In the genomic region with DNA sequence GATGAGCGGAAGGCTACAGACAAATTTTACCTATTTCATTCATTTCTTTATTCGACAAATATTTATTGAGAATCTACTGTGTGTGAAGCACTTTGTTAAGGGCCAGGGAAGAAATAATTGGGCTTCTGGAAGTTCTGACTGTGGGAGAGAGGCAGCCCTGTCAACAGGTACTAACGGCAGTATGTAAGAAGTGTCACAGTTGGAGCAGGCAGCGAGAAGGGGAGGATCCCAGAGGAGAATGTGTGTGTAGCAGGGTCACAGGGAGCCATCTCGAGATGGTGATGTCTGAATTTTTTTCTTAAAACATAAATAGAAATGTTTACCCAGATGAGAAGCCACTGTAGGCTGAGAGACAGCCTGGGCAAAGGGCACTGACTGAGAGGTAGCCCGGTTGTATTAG, we compare ENCODE assay signal across 26 cellular contexts.
DNase-seq lines count a peak whose midpoint lies in the region; ATAC-seq and TF ChIP-seq lines count a peak whose summit lies in the region.
"Had no signal": no experiment of that assay in that cellular context is flagged by ENCODE, and none has a peak within 500 bp of the region (broad histone marks: within the 10 kb centered on the region; RNA-seq: fewer than 3 reads in every experiment).

No MANE protein-coding gene starts in this region.

- H4K8ac ChIP-seq in neuronal stem cell (ENCODE audit: low read depth, low read length) = no peak overlapping the region

- TF ChIP-seq CTCF in HEK293 (tag by site-specific recombination; IDR thresholded peaks at IDR 0.05) (no peak), heart left ventricle (IDR thresholded peaks at IDR 0.05) (no peak), nephron (IDR thresholded peaks at IDR 0.05; ENCODE audit: unreplicated experiment in 3 of 3) (no peak)

- H3K4me3 ChIP-seq in HEK293 (ENCODE audit: low read depth, low read length) (no peak overlapping the region), heart left ventricle (no peak overlapping the region), neuronal stem cell (ENCODE audit: low read length in 2 of 2) (no peak overlapping the region)
- H3K4me3 ChIP-seq: SJSA1, tibial nerve had no signal

- peak overlapping the region; percentile 79 to 89 (median 86) for H3K27ac Mint-ChIP-seq in nephron
- H3K27ac Mint-ChIP-seq: HFFc6, IgD-negative memory B cell had no signal

- intact Hi-C loops in heart left ventricle (cut with DNase I) = loop anchor here in 2 of 10 donors (5.0 to 10.0 kb wide), 2 partner anchors 119 to 324 kb away; no protein-coding TSS in a partner anchor

- no peak overlapping the region for H2BK12ac ChIP-seq in neuronal stem cell (ENCODE audit: low read length)

- no peak overlapping the region for H2BK5ac ChIP-seq in neuronal stem cell (ENCODE audit: low read length)

- peaks cover 4% of the 10 kb centered on the region for H3K9me3 Mint-ChIP-seq in nephron
- H3K9me3 Mint-ChIP-seq: IgD-negative memory B cell had no signal

- 54 to 67% (median 59%) methylated on average over 6 of the region's 6 CpGs for WGBS in heart left ventricle, 4 donors
- WGBS in neuronal stem cell (ENCODE audit: extremely low coverage in 2 of 2, insufficient read length in 2 of 2, insufficient replicate concordance in 1 of 2), 2 donors = no CpG with 5 or more reads among the region's 6 CpGs

- H3K4me1 ChIP-seq in HEK293 (ENCODE audit: control insufficient read depth, insufficient read depth, low read length) (no peaks in the 10 kb centered on the region), heart left ventricle (peaks cover 0 to 53% (median 21%) of the 10 kb centered on the region in 12 donors), neuronal stem cell (ENCODE audit: control insufficient read depth in 2 of 2, insufficient read depth in 1 of 2, low read depth in 1 of 2, low read length in 2 of 2) (peaks cover 0 to 10% of the 10 kb centered on the region in 2 donors)
- H3K4me1 ChIP-seq: foreskin keratinocyte, SJSA1 had no signal

- H3K23ac ChIP-seq in neuronal stem cell (ENCODE audit: low read depth, low read length, poor library complexity) = no peak overlapping the region

- DNase-seq in heart left ventricle (peak in 1 of 5 donors; percentile 23), neuronal stem cell (ENCODE audit: low spot score) (no peak), SIG-M5 (lab: John Stamatoyannopoulos, UW) (no peak), GDM1 (lab: John Stamatoyannopoulos, UW) (no peak), amygdala (lab: John Stamatoyannopoulos, UW) (no peak)
- DNase-seq: activated gamma-delta T cell; aorta; CD8-positive, alpha-beta memory T cell; DMS79 treated with DMSO at 0.1 percent for 48 hours; effector CD4-positive, alpha-beta T cell; erythroblast; foreskin keratinocyte; HFFc6; mesendoderm; naive thymus-derived CD8-positive, alpha-beta T cell; NCI-H774; posterior cingulate gyrus; stimulated activated CD4-positive, alpha-beta T cell treated with anti-CD3 and anti-CD28 coated beads, Interleukin-2, amount 100 ng/mL, for 24 hours; stimulated activated naive CD4-positive, alpha-beta T cell treated with Interleukin-2 at 50 U/mL for 16 hours had no signal

- peaks cover 5% of the 10 kb centered on the region for H3K36me3 Mint-ChIP-seq in nephron (ENCODE audit: low read depth)
- H3K36me3 Mint-ChIP-seq: IgD-negative memory B cell had no signal

- H3K4ac ChIP-seq in neuronal stem cell (ENCODE audit: low read length) = no peak overlapping the region

- POLR2A ChIA-PET in HEK293 (lab: Yijun Ruan, JAX) = no interaction called here

- H3K27ac ChIP-seq in HEK293 (ENCODE audit: extremely low read depth, low read depth, low read length) (no peak overlapping the region), heart left ventricle (peak overlapping the region in 9 of 12 donors; percentile 1 to 55 (median 47)), neuronal stem cell (replicated peaks; ENCODE audit: low read length) (no peak overlapping the region)
- H3K27ac ChIP-seq: foreskin keratinocyte, HL-60, SJSA1, tibial nerve had no signal

- H3K36me3 ChIP-seq in HEK293 (ENCODE audit: control insufficient read depth in 2 of 2, insufficient read depth in 1 of 2, low read length in 2 of 2) (no peaks in the 10 kb centered on the region), heart left ventricle (no peaks in the 10 kb centered on the region), neuronal stem cell (replicated peaks in 1 of 2; ENCODE audit: control insufficient read depth in 2 of 2, insufficient read depth in 2 of 2, low read length in 2 of 2) (no peaks in the 10 kb centered on the region)
- H3K36me3 ChIP-seq: SJSA1, tibial nerve had no signal

- H3K14ac ChIP-seq in neuronal stem cell (ENCODE audit: low read length) = no peak overlapping the region

- no peak overlapping the region for H2BK120ac ChIP-seq in neuronal stem cell (ENCODE audit: low read depth, low read length)

- peaks cover 59% of the 10 kb centered on the region for H3K4me1 Mint-ChIP-seq in nephron

- no peak for TF ChIP-seq POLR2A in heart left ventricle (IDR thresholded peaks at IDR 0.05)

- H3K27me3 ChIP-seq in heart left ventricle (no peaks in the 10 kb centered on the region), neuronal stem cell (ENCODE audit: control insufficient read depth in 3 of 3, insufficient read depth in 3 of 3, low read depth in 1 of 3, low read length in 3 of 3) (no peaks in the 10 kb centered on the region)
- H3K27me3 ChIP-seq: foreskin keratinocyte, SJSA1, tibial nerve had no signal

- no peak overlapping the region for H2AK5ac ChIP-seq in neuronal stem cell (ENCODE audit: low read depth, low read length)

- H3K9ac ChIP-seq in neuronal stem cell (ENCODE audit: low read depth, low read length, poor library complexity) = no peak overlapping the region

- no peak overlapping the region for H3K4me2 ChIP-seq in neuronal stem cell (ENCODE audit: insufficient read depth, low read length, poor library complexity, severe bottlenecking)

- H3K79me1 ChIP-seq in neuronal stem cell (ENCODE audit: low read depth, low read length) = no peaks in the 10 kb centered on the region

- H2AFZ ChIP-seq in neuronal stem cell (ENCODE audit: low read length) = no peak overlapping the region

- ATAC-seq in GM18498 (IDR thresholded peaks at IDR 0.05; ENCODE audit: unreplicated experiment) = peak; percentile 22
- ATAC-seq in heart left ventricle = peak; percentile 22 to 64 (median 49)
- ATAC-seq: foreskin keratinocyte; naive thymus-derived CD8-positive, alpha-beta T cell had no signal

- no peaks in the 10 kb centered on the region for H3K9me3 ChIP-seq in HEK293 (ENCODE audit: control insufficient read depth, insufficient read depth, low read depth, low read length)
- no peaks in the 10 kb centered on the region for H3K9me3 ChIP-seq in heart left ventricle
- H3K9me3 ChIP-seq in neuronal stem cell (replicated peaks in 1 of 2; ENCODE audit: control insufficient read depth in 2 of 2, insufficient read depth in 1 of 2, low read depth in 1 of 2, low read length in 2 of 2) = no peaks in the 10 kb centered on the region
- H3K9me3 ChIP-seq: SJSA1 had no signal

- H3K27me3 Mint-ChIP-seq in nephron (ENCODE audit: low read depth) = no peaks in the 10 kb centered on the region
- H3K27me3 Mint-ChIP-seq: IgD-negative memory B cell; naive thymus-derived CD8-positive, alpha-beta T cell had no signal

- no peak overlapping the region for H4K91ac ChIP-seq in neuronal stem cell (ENCODE audit: low read depth, low read length, poor library complexity)

- no peak overlapping the region for H2BK15ac ChIP-seq in neuronal stem cell (ENCODE audit: low read length)

- CTCF ChIA-PET in HEK293 (lab: Yijun Ruan, JAX) = no interaction called here

- H3K18ac ChIP-seq in neuronal stem cell (ENCODE audit: low read length) = no peak overlapping the region

- peak overlapping the region in 2 of 3 experiments; percentile 3 to 12 for H3K4me3 Mint-ChIP-seq in nephron
- H3K4me3 Mint-ChIP-seq: HFFc6; IgD-negative memory B cell; naive thymus-derived CD8-positive, alpha-beta T cell had no signal

TF ChIP-seq in HEK293, 187 proteins besides CTCF, POLR2A, EP300 and RAD21:
- TF ChIP-seq ZNF48 (tag by site-specific recombination; IDR thresholded peaks at IDR 0.05) (no peak), BCL11B (tag by site-specific recombination; IDR thresholded peaks at IDR 0.05; ENCODE audit: low read depth) (no peak), SCRT2 (tag by site-specific recombination; IDR thresholded peaks at IDR 0.05) (peak; percentile 41), ZNF391 (tag by site-specific recombination; IDR thresholded peaks at IDR 0.05; ENCODE audit: borderline replicate concordance, low read depth) (no peak)

Comparison
In these comparisons a context has a peak if more than half of its experiments do, and no peak if none do; other contexts are left out.
1. H3K27ac ChIP-seq: peak in heart left ventricle (9 of 12); none in HEK293 (single experiment) and neuronal stem cell (single experiment).